ENCODE assay signal across 8 cellular contexts in the genomic region with DNA sequence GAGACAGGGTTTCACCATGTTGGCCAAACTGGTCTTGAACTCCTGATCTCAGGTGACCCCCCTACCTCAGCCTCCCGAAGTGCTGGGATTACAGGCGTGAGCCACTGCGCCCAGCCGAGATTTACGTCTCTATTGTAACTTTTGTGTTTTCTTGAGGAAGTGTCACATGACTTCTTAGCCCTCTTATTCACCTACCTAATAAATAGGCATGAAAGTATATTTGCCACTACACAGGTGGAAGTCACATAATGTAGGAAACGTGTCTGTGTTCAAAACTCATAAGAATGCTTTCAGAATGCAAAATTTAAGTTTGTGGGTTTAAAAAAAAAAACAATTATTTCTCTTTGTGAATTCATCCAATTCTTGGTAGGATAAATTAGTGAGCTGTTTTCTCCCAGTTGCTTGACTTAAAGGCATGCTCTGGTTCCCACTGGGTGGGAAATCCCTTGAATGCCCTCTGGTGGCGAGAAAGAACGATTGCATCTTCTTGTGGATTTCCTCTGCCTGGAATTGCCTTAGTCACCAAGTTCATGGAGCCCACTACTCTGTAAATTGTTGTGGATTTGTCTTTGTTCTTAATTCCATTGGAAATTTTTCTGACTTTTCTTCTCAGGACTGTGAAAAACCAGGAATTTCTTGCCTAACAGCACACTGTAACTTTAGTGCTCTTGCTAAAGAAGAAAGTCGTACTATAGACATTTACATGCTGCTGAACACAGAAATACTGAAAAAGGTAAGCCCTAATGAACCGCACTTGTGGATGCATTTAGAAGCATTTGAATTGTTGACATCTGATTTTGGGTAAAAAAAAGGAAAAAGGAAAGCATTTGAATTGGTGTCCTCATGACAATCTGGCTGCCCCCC.
DNase-seq lines count a peak whose midpoint lies in the region; ATAC-seq and TF ChIP-seq lines count a peak whose summit lies in the region.

No MANE protein-coding gene starts in this region.

- H3K36me3 ChIP-seq in DND-41 (ENCODE audit: insufficient read depth, low read length) (no peaks in the 10 kb centered on the region), GM23248 (ENCODE audit: low read depth) (no peaks in the 10 kb centered on the region), neutrophil (peaks cover 21% of the 10 kb centered on the region)

- WGBS in GM23248 (ENCODE audit: low coverage in 1 of 2, low lambda C conversion rate in 2 of 2, missing lambda C conversion rate in 2 of 2), 2 experiments, result 48 to 54% methylated on average over 10 of the region's 10 CpGs

- H3K4me3 ChIP-seq in DND-41 (ENCODE audit: low read depth in 1 of 2, low read length in 2 of 2), result no peak overlapping the region
- H3K4me3 ChIP-seq in GM23248, result no peak overlapping the region
- H3K4me3 ChIP-seq in fibroblast of pulmonary artery (replicated peaks; ENCODE audit: low read depth, low read length), result no peak overlapping the region
- no peak overlapping the region for H3K4me3 ChIP-seq in neutrophil (ENCODE audit: low read depth in 1 of 2, low read length in 1 of 2)

- H3K4me1 Mint-ChIP-seq in immature natural killer cell, result no peaks in the 10 kb centered on the region

- TF ChIP-seq CTCF in DND-41 (IDR thresholded peaks at IDR 0.05; ENCODE audit: borderline replicate concordance, extremely low read depth, low read length, poor library complexity, severe bottlenecking), result peak; percentile 87
- TF ChIP-seq CTCF in fibroblast of pulmonary artery (IDR thresholded peaks at IDR 0.05; ENCODE audit: low read length, missing control alignments), result peak; percentile 94
- peak; percentile 51 for TF ChIP-seq CTCF in neutrophil (IDR thresholded peaks at IDR 0.05)

- H4K20me1 ChIP-seq in DND-41 (ENCODE audit: insufficient read depth, low read length) (no peaks in the 10 kb centered on the region), GM23248 (ENCODE audit: insufficient read depth) (no peaks in the 10 kb centered on the region)

- H3K27me3 ChIP-seq in DND-41 (ENCODE audit: insufficient read depth, low read length, poor library complexity), result no peaks in the 10 kb centered on the region
- H3K27me3 ChIP-seq in GM23248 (replicated peaks; ENCODE audit: insufficient read depth), result 0 out of 2 replicates have a peak, but pooled peaks cover 5% of the 10 kb centered on the region
- H3K27me3 ChIP-seq in neutrophil, result no peaks in the 10 kb centered on the region

- peaks cover 0 to 5% (median 0%) of the 10 kb centered on the region in 6 donors for H3K9me3 Mint-ChIP-seq in immature natural killer cell

- no peak overlapping the region for H3K27ac Mint-ChIP-seq in immature natural killer cell

- ATAC-seq in DND-41 (ENCODE audit: insufficient read depth, low read depth) (peak; percentile 77), HG03196 (IDR thresholded peaks at IDR 0.05; ENCODE audit: unreplicated experiment) (no peak)

- no peak overlapping the region for H3K4me3 Mint-ChIP-seq in immature natural killer cell

- H3K9me3 ChIP-seq in DND-41 (ENCODE audit: insufficient read depth, low read length, severe bottlenecking), result no peaks in the 10 kb centered on the region
- no peaks in the 10 kb centered on the region for H3K9me3 ChIP-seq in GM23248 (ENCODE audit: low read depth)
- no peaks in the 10 kb centered on the region for H3K9me3 ChIP-seq in neutrophil

- H2AFZ ChIP-seq in DND-41 (ENCODE audit: low read depth, low read length) (no peak overlapping the region), GM23248 (no peak overlapping the region)

- H3K9ac ChIP-seq in DND-41 (ENCODE audit: low read depth, low read length) (no peak overlapping the region), GM23248 (no peak overlapping the region)

- DNase-seq in DND-41, result peak; percentile 30
- DNase-seq in GM23248, result peak; percentile 83
- DNase-seq in NCI-H146 (lab: John Stamatoyannopoulos, UW), result peak; percentile 71
- DNase-seq in SW 1271 (lab: John Stamatoyannopoulos, UW), result peak; percentile 38 to 79
- peak; percentile 89 for DNase-seq in fibroblast of pulmonary artery (ENCODE audit: low read depth)
- DNase-seq in immature natural killer cell, result no peak

- H3K79me2 ChIP-seq in DND-41 (ENCODE audit: insufficient read depth, low read length), result no peaks in the 10 kb centered on the region
- no peaks in the 10 kb centered on the region for H3K79me2 ChIP-seq in GM23248 (ENCODE audit: insufficient read depth)

- no peaks in the 10 kb centered on the region for H3K36me3 Mint-ChIP-seq in immature natural killer cell

- H3K27ac ChIP-seq in DND-41 (ENCODE audit: low read length) (no peak overlapping the region), GM23248 (no peak overlapping the region), neutrophil (no peak overlapping the region)

- H3F3A ChIP-seq in GM23248 (ENCODE audit: insufficient read depth), result no peaks in the 10 kb centered on the region

- no peaks in the 10 kb centered on the region for H3K9me2 ChIP-seq in GM23248 (ENCODE audit: insufficient read depth)

- H3K4me2 ChIP-seq in DND-41 (ENCODE audit: insufficient read depth, low read length) (no peak overlapping the region), GM23248 (ENCODE audit: unreplicated experiment) (no peak overlapping the region)

- H3K4me1 ChIP-seq in DND-41 (ENCODE audit: insufficient read depth, low read length) (no peaks in the 10 kb centered on the region), GM23248 (ENCODE audit: insufficient read depth) (no peaks in the 10 kb centered on the region), neutrophil (ENCODE audit: control insufficient read depth in 1 of 2, insufficient read depth in 1 of 2, low read depth in 1 of 2, low read length in 1 of 2) (no peaks in the 10 kb centered on the region)

- in situ Hi-C loops in GM23248 (cut with MboI), result no loop called here

- peaks cover 0 to 6% (median 2%) of the 10 kb centered on the region in 3 donors for H3K27me3 Mint-ChIP-seq in immature natural killer cell (ENCODE audit: low read depth in 3 of 3)

Comparison
In these comparisons a context has a peak if more than half of its experiments do, and no peak if none do; other contexts are left out.
1. DNase-seq: peak in DND-41 (single experiment), GM23248 (single experiment), NCI-H146 (single experiment), SW 1271 (2 of 2) and fibroblast of pulmonary artery (single experiment); none in immature natural killer cell (0 of 3).
2. Peak in every context shown above with its lines, with median percentiles within 50 percentile points of each other: CTCF ChIP-seq.